In the genomic region with DNA sequence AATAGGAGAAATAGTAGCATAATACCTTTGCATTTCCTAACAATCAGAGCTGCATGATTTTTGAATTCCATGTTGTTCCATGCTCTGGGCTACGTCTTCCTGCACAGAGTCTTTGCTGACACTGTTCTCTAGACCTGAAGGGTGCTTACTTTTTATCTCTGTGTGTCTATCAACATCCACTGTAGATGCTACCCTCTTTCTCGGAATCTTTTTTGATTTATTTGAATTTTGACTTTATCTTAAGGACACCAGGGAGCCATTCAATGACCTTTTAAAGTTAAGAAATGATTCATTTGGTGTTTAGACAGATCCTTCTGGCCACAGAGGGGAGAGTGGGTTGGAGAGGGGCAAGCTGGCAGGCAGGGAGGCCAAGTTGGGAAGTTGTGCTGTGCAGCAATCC, we compare ENCODE assay signal across 23 cellular contexts.
A peak's percentile ranks its signal among the peaks of the same experiment; 100 is the strongest.
DNase-seq lines count a peak whose midpoint lies in the region; ATAC-seq, FAIRE-seq and TF ChIP-seq lines count a peak whose summit lies in the region.
"Had no signal": no experiment of that assay in that cellular context is flagged by ENCODE, and none has a peak within 500 bp of the region (broad histone marks: within the 10 kb centered on the region; RNA-seq: fewer than 3 reads in every experiment).

No MANE protein-coding gene starts in this region.

- H3K27ac ChIP-seq in breast epithelium (no peak overlapping the region), astrocyte (ENCODE audit: low read depth, low read length) (no peak overlapping the region), mesodermal cell (ENCODE audit: low read depth, low read length, severe bottlenecking) (peak overlapping the region; percentile 84)
- H3K27ac ChIP-seq: BLaER1, RWPE1 had no signal

- no peak for ATAC-seq in GM18867 (IDR thresholded peaks at IDR 0.05; ENCODE audit: unreplicated experiment)
- ATAC-seq: GM12878 had no signal

- WGBS in mesodermal cell (ENCODE audit: insufficient coverage in 2 of 2), 2 experiments, result 92% methylated on average over 1 of the region's 2 CpGs

- TF ChIP-seq CTCF in MCF 10A (IDR thresholded peaks at IDR 0.05; ENCODE audit: unreplicated experiment), result no peak
- TF ChIP-seq CTCF in breast epithelium (IDR thresholded peaks at IDR 0.05), result no peak
- no peak for TF ChIP-seq CTCF in astrocyte (IDR thresholded peaks at IDR 0.05; ENCODE audit: insufficient read depth, low read depth, low read length)

- H3K36me3 ChIP-seq in breast epithelium (no peaks in the 10 kb centered on the region), astrocyte (ENCODE audit: insufficient read depth, low read length) (no peaks in the 10 kb centered on the region), mesodermal cell (ENCODE audit: control insufficient read depth, insufficient read depth, low read length) (peaks cover 20% of the 10 kb centered on the region), H7 (replicated peaks; ENCODE audit: control insufficient read depth, insufficient read depth, low read length) (no peaks in the 10 kb centered on the region; the same call in 1 of the 2 replicates)
- H3K36me3 ChIP-seq: SJSA1 had no signal

- H2AFZ ChIP-seq in astrocyte (ENCODE audit: low read depth, low read length), result no peak overlapping the region

- DNase-seq in MCF 10A (ENCODE audit: unreplicated experiment) (no peak), breast epithelium (ENCODE audit: low spot score in 2 of 2) (no peak), astrocyte (ENCODE audit: low read depth) (no peak), HEK293T (ENCODE audit: extremely low spot score) (no peak), H7 (no peak), A172 (ENCODE audit: low spot score) (no peak)
- DNase-seq: 8988T; CD8-positive, alpha-beta memory T cell; DND-41; KBM-7; NCI-H1048; NCI-H2107; NCI-H2227 treated with DMSO at 0.1 percent for 48 hours; NCI-H526; SW 1271 had no signal

- no TSS peak for BruUV-seq in MCF 10A (replicated peaks; lab: Mats Ljungman, UMichigan)

- H3K27ac Mint-ChIP-seq in MCF 10A (ENCODE audit: low read depth, unreplicated experiment) (peak overlapping the region; percentile 77), astrocyte (ENCODE audit: unreplicated experiment) (peak overlapping the region; percentile 88)
- H3K27ac Mint-ChIP-seq: CD8-positive, alpha-beta memory T cell had no signal

- H3K4me3 Mint-ChIP-seq in MCF 10A (ENCODE audit: unreplicated experiment) (no peak overlapping the region), astrocyte (ENCODE audit: unreplicated experiment) (no peak overlapping the region)
- H3K4me3 Mint-ChIP-seq: CD8-positive, alpha-beta memory T cell had no signal

- intact Hi-C loops in MCF 10A (cut with micrococcal nuclease), result loop anchor here (10.0 kb wide), 1 partner anchor 549 kb away; no protein-coding TSS in a partner anchor
- intact Hi-C loops in breast epithelium (cut with DNase I; ENCODE audit: low total_unique reads), result no loop called here

- H3K9me3 Mint-ChIP-seq in MCF 10A (ENCODE audit: unreplicated experiment) (no peaks in the 10 kb centered on the region), astrocyte (ENCODE audit: unreplicated experiment) (no peaks in the 10 kb centered on the region)
- H3K9me3 Mint-ChIP-seq: CD8-positive, alpha-beta memory T cell had no signal

- H3K4me3 ChIP-seq in breast epithelium (no peak overlapping the region), astrocyte (ENCODE audit: insufficient read depth, low read depth, low read length) (no peak overlapping the region), mesodermal cell (ENCODE audit: extremely low read depth, insufficient read depth, low read length, poor library complexity, severe bottlenecking) (no peak overlapping the region), H7 (ENCODE audit: insufficient read depth, low read depth, low read length) (no peak overlapping the region)
- H3K4me3 ChIP-seq: BLaER1, GM12878, SJSA1 had no signal

- CTCF ChIA-PET in MCF 10A (lab: Yijun Ruan, JAX), result interaction anchor here (2.5 kb wide), 1 partner anchor 212 kb away, joined by 10 read pairs; no protein-coding TSS in a partner anchor
- CTCF ChIA-PET in HEK293T (lab: Yijun Ruan, JAX), result no interaction called here

- no peak for FAIRE-seq in astrocyte (lab: Jason Lieb, UNC)
- FAIRE-seq: G401.6, GM12878, H54 had no signal

- H3K4me1 ChIP-seq in breast epithelium, result peaks cover 0 to 3% of the 10 kb centered on the region in 2 donors
- H3K4me1 ChIP-seq in astrocyte (ENCODE audit: insufficient read depth, low read length), result peaks cover 18% of the 10 kb centered on the region
- H3K4me1 ChIP-seq in mesodermal cell (ENCODE audit: control insufficient read depth, insufficient read depth, low read length, poor library complexity, severe bottlenecking), result peaks cover 48% of the 10 kb centered on the region

- peaks cover 43% of the 10 kb centered on the region for H3K4me1 Mint-ChIP-seq in MCF 10A (ENCODE audit: insufficient read depth, unreplicated experiment)
- H3K4me1 Mint-ChIP-seq in astrocyte (ENCODE audit: low read depth, unreplicated experiment), result peaks cover 45% of the 10 kb centered on the region
- H3K4me1 Mint-ChIP-seq: CD8-positive, alpha-beta memory T cell had no signal

- no peaks in the 10 kb centered on the region for H3K9me3 ChIP-seq in breast epithelium
- H3K9me3 ChIP-seq in astrocyte (ENCODE audit: insufficient read depth, low read depth, low read length), result no peaks in the 10 kb centered on the region
- H3K9me3 ChIP-seq in mesodermal cell (ENCODE audit: control insufficient read depth, low read length), result peaks cover 5% of the 10 kb centered on the region
- H3K9me3 ChIP-seq: SJSA1 had no signal

- H3K4me2 ChIP-seq in astrocyte (ENCODE audit: low read length), result no peak overlapping the region
- H3K4me2 ChIP-seq: BLaER1 had no signal

- H3K27me3 Mint-ChIP-seq in MCF 10A (ENCODE audit: insufficient read depth, unreplicated experiment), result no peaks in the 10 kb centered on the region
- H3K27me3 Mint-ChIP-seq in astrocyte (ENCODE audit: low read depth, unreplicated experiment), result no peaks in the 10 kb centered on the region

- H3K27me3 ChIP-seq in breast epithelium (no peaks in the 10 kb centered on the region), astrocyte (ENCODE audit: insufficient read depth, low read length) (no peaks in the 10 kb centered on the region), H7 (ENCODE audit: control insufficient read depth, insufficient read depth, low read length) (no peaks in the 10 kb centered on the region)
- H3K27me3 ChIP-seq: BLaER1, SJSA1 had no signal

- TF ChIP-seq POLR2A in breast epithelium (IDR thresholded peaks at IDR 0.05), result no peak

- peaks cover 6% of the 10 kb centered on the region for H4K20me1 ChIP-seq in astrocyte (ENCODE audit: insufficient read depth, low read length)

- no peaks in the 10 kb centered on the region for H3K79me2 ChIP-seq in astrocyte (ENCODE audit: insufficient read depth, low read length)

- H3K9ac ChIP-seq in astrocyte (ENCODE audit: low read length), result no peak overlapping the region
- H3K9ac ChIP-seq: BLaER1 had no signal

- H3K36me3 Mint-ChIP-seq in MCF 10A (ENCODE audit: insufficient read depth, unreplicated experiment) (peaks cover 45% of the 10 kb centered on the region), astrocyte (ENCODE audit: low read depth, unreplicated experiment) (peaks cover 6% of the 10 kb centered on the region)
- H3K36me3 Mint-ChIP-seq: CD8-positive, alpha-beta memory T cell had no signal

- POLR2A ChIA-PET in MCF 10A (lab: Yijun Ruan, JAX), result interaction anchor here (0.6 kb wide), 1 partner anchor 476 kb away, joined by 3 read pairs; the partner anchor contains the start of gene TRAF6
- POLR2A ChIA-PET in HEK293T (lab: Yijun Ruan, JAX), result no interaction called here

TF ChIP-seq in HEK293T, 16 proteins besides CTCF, POLR2A, EP300 and RAD21:
- TF ChIP-seq CTBP1 (IDR thresholded peaks at IDR 0.05; ENCODE audit: borderline replicate concordance) (no peak), NFRKB (IDR thresholded peaks at IDR 0.05) (no peak), SP1 (IDR thresholded peaks at IDR 0.05) (no peak), PKNOX1 (IDR thresholded peaks at IDR 0.05) (no peak), FOXA1 (IDR thresholded peaks at IDR 0.05) (no peak), SUZ12 (IDR thresholded peaks at IDR 0.05) (no peak), HDGF (IDR thresholded peaks at IDR 0.05; ENCODE audit: borderline replicate concordance) (no peak), LEF1 (IDR thresholded peaks at IDR 0.05; ENCODE audit: borderline replicate concordance) (no peak), FOXM1 (IDR thresholded peaks at IDR 0.05; ENCODE audit: borderline replicate concordance) (no peak), ELF4 (IDR thresholded peaks at IDR 0.05) (no peak), ARNT (IDR thresholded peaks at IDR 0.05) (no peak)
